ENCODE assay signal across 8 cellular contexts in the genomic region with DNA sequence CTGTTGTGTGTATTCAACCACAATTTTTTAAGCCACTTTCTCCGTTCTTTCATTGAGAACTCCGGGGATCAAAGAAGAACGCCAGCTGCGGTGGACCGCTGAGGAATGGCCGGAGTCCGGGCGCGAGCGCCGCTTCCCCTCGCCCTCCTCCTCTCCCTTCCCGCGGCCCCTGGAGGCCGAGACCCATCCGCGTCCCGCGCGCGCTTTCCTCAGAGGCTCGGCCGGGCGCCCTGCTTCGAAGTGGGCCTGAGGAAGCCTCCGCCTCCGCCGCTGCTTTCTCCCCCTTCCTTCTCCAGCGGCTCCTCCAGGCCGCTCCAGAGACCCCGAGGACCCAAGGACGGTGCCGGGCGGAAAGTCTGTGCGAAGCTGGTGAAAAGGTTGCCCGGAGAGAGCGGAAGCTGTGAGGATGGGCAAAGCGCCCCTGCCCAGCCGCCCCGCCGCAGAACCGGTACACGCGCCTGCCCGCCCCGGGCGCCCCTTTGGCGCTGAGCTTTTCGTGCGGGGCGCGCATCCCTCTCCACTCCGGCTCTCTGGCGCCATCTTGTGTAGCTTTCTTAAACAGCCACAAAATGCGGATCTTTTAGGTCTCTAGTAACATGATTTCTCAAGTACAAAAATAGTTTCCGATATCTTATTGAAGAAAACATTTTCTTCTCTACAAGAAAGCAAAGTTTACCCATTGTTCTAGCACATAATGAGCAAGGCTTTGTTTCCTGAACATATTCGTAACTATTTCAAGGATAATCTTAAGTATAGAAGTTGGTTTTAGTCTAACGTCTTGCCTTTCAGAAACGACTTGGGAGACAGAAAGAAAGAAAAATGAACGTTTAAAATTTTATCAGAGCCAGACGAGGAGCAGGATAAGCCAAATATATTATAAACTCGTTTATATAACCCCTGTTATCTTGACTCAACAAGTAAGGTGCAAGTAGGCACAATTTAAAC. TPM values are rescaled to one million over a fixed set of nuclear protein-coding genes. Genes with fewer than 3 reads are reported as not detected.
DNase-seq lines count a peak whose midpoint lies in the region; ATAC-seq and TF ChIP-seq lines count a peak whose summit lies in the region.

No MANE protein-coding gene starts in this region.

- peaks cover 5% of the 10 kb centered on the region for H3K9me3 Mint-ChIP-seq in Caco-2 (ENCODE audit: unreplicated experiment)
- H3K9me3 Mint-ChIP-seq in activated T-helper 2 cell treated with anti-CD3 and anti-CD28 coated beads, Interferon-gamma antibody, Interleukin-2, Interleukin-4, amounts not matched to agents 10 μg/mL and 5 μg/mL and 100 μg/mL, durations not matched to agents 14 hours and 24 hours and 36 hours: no peaks in the 10 kb centered on the region
- H3K9me3 Mint-ChIP-seq in nephron progenitor cell: peaks cover 14% of the 10 kb centered on the region

- H3K27me3 Mint-ChIP-seq in Caco-2 (ENCODE audit: insufficient read depth, unreplicated experiment) (no peaks in the 10 kb centered on the region), nephron progenitor cell (ENCODE audit: low read depth, poor library complexity) (peaks cover 19% of the 10 kb centered on the region)
- H3K27me3 Mint-ChIP-seq in activated T-helper 2 cell treated with anti-CD3 and anti-CD28 coated beads, Interferon-gamma antibody, Interleukin-2, Interleukin-4, amounts not matched to agents 10 μg/mL and 5 μg/mL and 100 μg/mL, durations not matched to agents 14 hours and 24 hours and 36 hours (ENCODE audit: low read depth): peaks cover 30% of the 10 kb centered on the region

- H3K4me1 ChIP-seq in Caco-2: peaks cover 8% of the 10 kb centered on the region; the same call in 1 of the 2 replicates

- CTCF ChIA-PET in Caco-2 (lab: Charles Lee): interaction anchor here (0.6 to 2.7 kb wide), 16 partner anchors 21 to 617 kb away, joined by 3 to 31 read pairs (median 5); a partner anchor contains a TSS

- peak overlapping the region; percentile 78 for H3K4me3 Mint-ChIP-seq in Caco-2 (ENCODE audit: unreplicated experiment)
- H3K4me3 Mint-ChIP-seq in activated T-helper 2 cell treated with anti-CD3 and anti-CD28 coated beads, Interferon-gamma antibody, Interleukin-2, Interleukin-4, amounts not matched to agents 10 μg/mL and 5 μg/mL and 100 μg/mL, durations not matched to agents 14 hours and 24 hours and 36 hours (ENCODE audit: low read depth): peak overlapping the region; percentile 73
- H3K4me3 Mint-ChIP-seq in nephron progenitor cell: peak overlapping the region; percentile 86

- BruUV-seq in Caco-2 (replicated peaks; lab: Mats Ljungman, UMichigan): TSS peak; percentile 83

- H3K27ac Mint-ChIP-seq in Caco-2 (ENCODE audit: unreplicated experiment) (peak overlapping the region; percentile 60), nephron progenitor cell (peak overlapping the region; percentile 87)
- no peak overlapping the region for H3K27ac Mint-ChIP-seq in activated T-helper 2 cell treated with anti-CD3 and anti-CD28 coated beads, Interferon-gamma antibody, Interleukin-2, Interleukin-4, amounts not matched to agents 10 μg/mL and 5 μg/mL and 100 μg/mL, durations not matched to agents 14 hours and 24 hours and 36 hours

- peaks cover 8% of the 10 kb centered on the region for H3K36me3 Mint-ChIP-seq in Caco-2 (ENCODE audit: insufficient read depth, unreplicated experiment)
- H3K36me3 Mint-ChIP-seq in activated T-helper 2 cell treated with anti-CD3 and anti-CD28 coated beads, Interferon-gamma antibody, Interleukin-2, Interleukin-4, amounts not matched to agents 10 μg/mL and 5 μg/mL and 100 μg/mL, durations not matched to agents 14 hours and 24 hours and 36 hours (ENCODE audit: low read depth): no peaks in the 10 kb centered on the region
- peaks cover 8% of the 10 kb centered on the region for H3K36me3 Mint-ChIP-seq in nephron progenitor cell (ENCODE audit: low read depth)

- TF ChIP-seq CTCF in Caco-2 (IDR thresholded peaks at IDR 0.05; ENCODE audit: insufficient read depth in 1 of 2, low read depth in 1 of 2, low read length in 1 of 2, severe bottlenecking in 1 of 2, unreplicated experiment in 1 of 2) (peak; percentile 73 to 92), fibroblast of villous mesenchyme (IDR thresholded peaks at IDR 0.05; ENCODE audit: insufficient read depth, low read depth, low read length) (peak; percentile 93), nephron progenitor cell (IDR thresholded peaks at IDR 0.05) (peak; percentile 90)

- intact Hi-C loops in Caco-2 (cut with micrococcal nuclease; ENCODE audit: unreplicated experiment): loop anchor here (1.0 to 2.0 kb wide), 6 partner anchors 20 to 624 kb away; no protein-coding TSS in a partner anchor
- intact Hi-C loops in activated T-helper 2 cell treated with anti-CD3 and anti-CD28 coated beads, Interferon-gamma antibody, Interleukin-2, Interleukin-4, amounts not matched to agents 10 μg/mL and 5 μg/mL and 100 μg/mL, durations not matched to agents 14 hours and 24 hours and 36 hours (cut with micrococcal nuclease): loop anchor here (1.0 to 10.0 kb wide), 4 partner anchors 100 to 618 kb away; no protein-coding TSS in a partner anchor

- in situ Hi-C loops in KBM-7 (cut with MboI; ENCODE audit: low pct_unique_long_range_greater_than_20kb, low sequenced_read_pairs): loop anchor here (25.0 kb wide), 1 partner anchor 602 kb away; no protein-coding TSS in a partner anchor

- peaks cover 2% of the 10 kb centered on the region; the same call in 1 of the 2 replicates for H3K9me3 ChIP-seq in Caco-2

- ATAC-seq in GM21423 (IDR thresholded peaks at IDR 0.05; ENCODE audit: unreplicated experiment): peak; percentile 89
- ATAC-seq in stimulated activated naive CD8-positive, alpha-beta T cell treated with anti-CD3 and anti-CD28 coated beads, Interleukin-15, Interleukin-2, amounts not matched to agents 100 U/mL and 50 U/mL, for 24 hours: peak; percentile 79

- H3K4me3 ChIP-seq in Caco-2 (ENCODE audit: low read depth, low read length): peak overlapping the region; percentile 79
- peak overlapping the region; percentile 63 for H3K4me3 ChIP-seq in fibroblast of villous mesenchyme (ENCODE audit: low read depth, low read length)

- peak; percentile 72 to 87 for DNase-seq in Caco-2
- DNase-seq in KBM-7: peak; percentile 88
- DNase-seq in RPMI7951 (ENCODE audit: low read depth): peak; percentile 67
- peak; percentile 61 for DNase-seq in activated T-helper 2 cell treated with anti-CD3 and anti-CD28 coated beads, Interferon-gamma antibody, Interleukin-2, Interleukin-4, amounts not matched to agents 10 μg/mL and 5 μg/mL and 100 μg/mL, durations not matched to agents 14 hours and 24 hours and 36 hours (ENCODE audit: low spot score)
- peak; percentile 76 for DNase-seq in fibroblast of villous mesenchyme (ENCODE audit: low read depth)
- DNase-seq in nephron progenitor cell: peak; percentile 90
- peak; percentile 82 for DNase-seq in stimulated activated naive CD8-positive, alpha-beta T cell treated with anti-CD3 and anti-CD28 coated beads, Interleukin-15, Interleukin-2, amounts not matched to agents 100 U/mL and 50 U/mL, for 24 hours

- no peaks in the 10 kb centered on the region for H3K27me3 ChIP-seq in Caco-2 (replicated peaks; ENCODE audit: control insufficient read depth, insufficient read depth, low read length)

- H3K36me3 ChIP-seq in Caco-2 (ENCODE audit: control insufficient read depth, insufficient read depth, low read length): no peaks in the 10 kb centered on the region; the same call in 1 of the 2 replicates

- POLR2A ChIA-PET in Caco-2 (lab: Charles Lee): interaction anchor here (0.6 kb wide), 1 partner anchor 158 kb away, joined by 4 read pairs; no protein-coding TSS in a partner anchor

- H3K4me1 Mint-ChIP-seq in Caco-2 (ENCODE audit: low read depth, unreplicated experiment) (peaks cover 9% of the 10 kb centered on the region), nephron progenitor cell (peaks cover 36% of the 10 kb centered on the region)
- peaks cover 7% of the 10 kb centered on the region for H3K4me1 Mint-ChIP-seq in activated T-helper 2 cell treated with anti-CD3 and anti-CD28 coated beads, Interferon-gamma antibody, Interleukin-2, Interleukin-4, amounts not matched to agents 10 μg/mL and 5 μg/mL and 100 μg/mL, durations not matched to agents 14 hours and 24 hours and 36 hours (ENCODE audit: low read depth)

RNA-seq across cellular contexts. Expression of a gene that starts 59.2 kb away (rescaled TPM):
- 79.4 and 87.5 TPM in 2 replicates for total RNA-seq in Caco-2 (2022)
- 0.48 and 0.98 TPM in 2 replicates for total RNA-seq in RPMI7951 (2014; rRNA removed; shearing (Covaris generic))
- 3.0 and 3.7 TPM in 2 replicates for total RNA-seq in activated T-helper 2 cell treated with anti-CD3 and anti-CD28 coated beads, Interferon-gamma antibody, Interleukin-2, Interleukin-4, amounts not matched to agents 10 μg/mL and 5 μg/mL and 100 μg/mL, durations not matched to agents 14 hours and 24 hours and 36 hours
- 0.97 and 3.9 TPM in 2 replicates for total RNA-seq in fibroblast of villous mesenchyme

Comparison
In these comparisons a context has a peak if more than half of its experiments do, and no peak if none do; other contexts are left out.
1. Peak in every context shown above with its lines: DNase-seq, ATAC-seq and H3K4me3 ChIP-seq.
2. RNA of a gene that starts 59.2 kb away (total RNA-seq): 79.4 to 87.5 TPM in Caco-2; 0.97 to 3.9 TPM in fibroblast of villous mesenchyme, 3.0 to 3.7 TPM in activated T-helper 2 cell treated with anti-CD3 and anti-CD28 coated beads, Interferon-gamma antibody, Interleukin-2, Interleukin-4, amounts not matched to agents 10 μg/mL and 5 μg/mL and 100 μg/mL, durations not matched to agents 14 hours and 24 hours and 36 hours and 0.48 to 0.98 TPM in RPMI7951; every median in the first group is over 10 times any median in the second.